23 cellular contexts compared by ENCODE assay signal in genomic region chr19:51207747-51208146, GRCh38. TPM values are rescaled to one million over a fixed set of nuclear protein-coding genes. Genes with fewer than 3 reads are reported as not detected.
DNase-seq lines count a peak whose midpoint lies in the region; TF ChIP-seq lines count a peak whose summit lies in the region.
"Had no signal": no experiment of that assay in that cellular context is flagged by ENCODE, and none has a peak within 500 bp of the region (broad histone marks: within the 10 kb centered on the region; RNA-seq: fewer than 3 reads in every experiment).

No MANE protein-coding gene starts in this region.

- no peaks in the 10 kb centered on the region for H3K9me3 Mint-ChIP-seq in activated T-cell treated with anti-CD3 and anti-CD28 coated beads, Interleukin-2, amount 50 U/mL, for 24 hours
- H3K9me3 Mint-ChIP-seq: CD4-positive, CD25-positive, alpha-beta regulatory T cell had no signal

- peaks cover 52% of the 10 kb centered on the region for H3K27me3 Mint-ChIP-seq in activated T-cell treated with anti-CD3 and anti-CD28 coated beads, Interleukin-2, amount 50 U/mL, for 24 hours

- H3K27ac ChIP-seq in substantia nigra (ENCODE audit: low read depth, low read length, poor library complexity, severe bottlenecking): no peak overlapping the region
- H3K27ac ChIP-seq: HL-60, SJSA1 had no signal

- H3K27ac Mint-ChIP-seq in activated T-cell treated with anti-CD3 and anti-CD28 coated beads, Interleukin-2, amount 50 U/mL, for 24 hours: no peak overlapping the region
- H3K27ac Mint-ChIP-seq: CD4-positive, CD25-positive, alpha-beta regulatory T cell had no signal

- peak; percentile 55 for DNase-seq in GM12865 (ENCODE audit: low read depth)
- DNase-seq in MV-4-11 (lab: John Stamatoyannopoulos, UW): peak; percentile 43
- peak; percentile 6 for DNase-seq in myocyte (ENCODE audit: low read depth)
- no peak for DNase-seq in activated gamma-delta T cell (lab: John Stamatoyannopoulos, UW)
- no peak for DNase-seq in activated naive CD4-positive, alpha-beta T cell (lab: John Stamatoyannopoulos, UW)
- no peak for DNase-seq in substantia nigra (lab: John Stamatoyannopoulos, UW)
- DNase-seq in activated T-cell treated with anti-CD3 and anti-CD28 coated beads, Interleukin-2, amount 50 U/mL, for 24 hours: no peak
- DNase-seq: BE2C; CD4-positive, CD25-positive, alpha-beta regulatory T cell; DMS153; DND-41; Karpas-422; NCI-H2029; NCI-H446 treated with DMSO at 0.1 percent for 48 hours; NCI-H526; NCI-H82; NK-92 treated with Interleukin-12 subunit alpha and Interleukin-12 subunit beta, amount 100 ng/mL, for 24 hours; Right ventricle myocardium superior; RPMI8226 had no signal

- peaks cover 2% of the 10 kb centered on the region for H3K4me1 Mint-ChIP-seq in activated T-cell treated with anti-CD3 and anti-CD28 coated beads, Interleukin-2, amount 50 U/mL, for 24 hours (ENCODE audit: low read depth)

- TF ChIP-seq CTCF in GM12865 (IDR thresholded peaks at IDR 0.05; ENCODE audit: insufficient read depth, low read depth, low read length, missing control alignments): no peak

- H3K4me3 ChIP-seq in GM12865 (ENCODE audit: low read depth, low read length): no peak overlapping the region
- H3K4me3 ChIP-seq: SJSA1 had no signal

- H3K36me3 Mint-ChIP-seq in activated T-cell treated with anti-CD3 and anti-CD28 coated beads, Interleukin-2, amount 50 U/mL, for 24 hours (ENCODE audit: low read depth): no peaks in the 10 kb centered on the region
- H3K36me3 Mint-ChIP-seq: CD4-positive, CD25-positive, alpha-beta regulatory T cell had no signal

- H3K4me3 Mint-ChIP-seq in activated T-cell treated with anti-CD3 and anti-CD28 coated beads, Interleukin-2, amount 50 U/mL, for 24 hours: no peak overlapping the region
- H3K4me3 Mint-ChIP-seq: CD4-positive, CD25-positive, alpha-beta regulatory T cell had no signal

RNA-seq across cellular contexts. Expression of gene CD33, which starts 17.1 kb away (rescaled TPM):
- 0.21 TPM in 1 of 2 replicates, not detected in the other for total RNA-seq in myocyte
- not detected for polyA plus RNA-seq in myocyte (2012)
- total RNA-seq: H1, SJSA1 had no signal

RNA-seq across cellular contexts. Expression of gene SIGLECL1, which starts 43.1 kb away (rescaled TPM):
- total RNA-seq in myocyte: not detected in 2 replicates
- not detected for polyA plus RNA-seq in myocyte (2012)
- total RNA-seq: CD4-positive, CD25-positive, alpha-beta regulatory T cell; H1; M059J; Right ventricle myocardium superior; SJSA1 had no signal
- polyA plus RNA-seq: CD4-positive, CD25-positive, alpha-beta regulatory T cell; H1 had no signal

Comparison
In these comparisons a context has a peak if more than half of its experiments do, and no peak if none do; other contexts are left out.
1. DNase-seq: peak in GM12865 (single experiment), MV-4-11 (single experiment) and myocyte (single experiment); none in activated gamma-delta T cell (single experiment), activated naive CD4-positive, alpha-beta T cell (0 of 4), substantia nigra (0 of 49) and activated T-cell treated with anti-CD3 and anti-CD28 coated beads, Interleukin-2, amount 50 U/mL, for 24 hours (single experiment).